ENCODE assay signal across 21 cellular contexts in the genomic region with DNA sequence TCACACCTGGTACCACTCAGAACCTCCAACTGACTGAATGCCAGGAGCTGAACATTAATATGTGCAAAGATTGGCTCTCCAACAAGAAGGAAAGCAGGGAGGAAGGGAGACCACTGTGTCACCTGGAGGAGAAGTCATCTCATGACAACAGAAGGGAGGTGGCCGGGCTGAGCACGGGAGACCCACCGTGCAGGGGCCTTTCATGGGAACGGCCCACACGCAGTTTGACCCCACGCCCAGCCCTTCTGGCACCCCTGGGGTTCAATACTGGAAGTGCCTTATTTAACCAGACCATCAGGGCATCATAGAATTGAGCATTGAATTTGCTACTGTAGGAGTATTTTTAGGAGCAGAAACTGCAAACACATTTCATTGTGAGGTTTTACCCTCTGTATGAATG.
DNase-seq lines count a peak whose midpoint lies in the region; ATAC-seq and TF ChIP-seq lines count a peak whose summit lies in the region.
"Had no signal": no experiment of that assay in that cellular context is flagged by ENCODE, and none has a peak within 500 bp of the region (broad histone marks: within the 10 kb centered on the region; RNA-seq: fewer than 3 reads in every experiment).

No MANE protein-coding gene starts in this region.

- peaks cover 10 to 29% (median 14%) of the 10 kb centered on the region in 9 donors for H3K4me1 ChIP-seq in heart right ventricle
- H3K4me1 ChIP-seq: colonic mucosa had no signal

- peaks cover 0 to 30% (median 0%) of the 10 kb centered on the region in 9 donors for H3K36me3 ChIP-seq in heart right ventricle
- H3K36me3 ChIP-seq: colonic mucosa had no signal

- peaks cover 25% of the 10 kb centered on the region for H3K36me3 Mint-ChIP-seq in activated naive CD8-positive, alpha-beta T cell treated with anti-CD3 and anti-CD28 coated beads, Interleukin-2, amount 50 U/mL, for 24 hours (ENCODE audit: low read depth)
- peaks cover 32% of the 10 kb centered on the region for H3K36me3 Mint-ChIP-seq in activated CD4-positive, alpha-beta T cell treated with anti-CD3 and anti-CD28 coated beads, Interleukin-2, amount 10 ng/mL, durations not matched to agents 24 days and 14 days (ENCODE audit: low read depth)
- H3K36me3 Mint-ChIP-seq: type B pancreatic cell had no signal

- WGBS in heart right ventricle, 2 donors: 93 to 95% methylated on average over 6 of the region's 6 CpGs

- H3K27ac ChIP-seq in heart right ventricle: no peak overlapping the region
- H3K27ac ChIP-seq: BLaER1 treated with 17β-estradiol and CSF1 and Interleukin-3, amounts not matched to agents 10 nM and 100 nM; colonic mucosa; gastroesophageal sphincter had no signal

- no peaks in the 10 kb centered on the region for H3K9me3 ChIP-seq in heart right ventricle
- H3K9me3 ChIP-seq: BLaER1 treated with 17β-estradiol and CSF1 and Interleukin-3, amounts not matched to agents 10 nM and 100 nM; colonic mucosa; gastroesophageal sphincter had no signal

- H3K9me3 Mint-ChIP-seq in activated naive CD8-positive, alpha-beta T cell treated with anti-CD3 and anti-CD28 coated beads, Interleukin-2, amount 50 U/mL, for 24 hours: no peaks in the 10 kb centered on the region
- no peaks in the 10 kb centered on the region for H3K9me3 Mint-ChIP-seq in activated CD4-positive, alpha-beta T cell treated with anti-CD3 and anti-CD28 coated beads, Interleukin-2, amount 10 ng/mL, durations not matched to agents 24 days and 14 days
- H3K9me3 Mint-ChIP-seq: activated T-helper 1 cell treated with anti-CD3 and anti-CD28 coated beads, Interleukin-12 subunit alpha, Interleukin-12 subunit beta, Interleukin-2, Interleukin-4 antibody, amounts not matched to agents 30 ng/mL and 10 ng/mL and 1 ng/mL, durations not matched to agents 14 hours and 24 hours and 36 hours; effector memory CD8-positive, alpha-beta T cell; type B pancreatic cell had no signal

- DNase-seq in cardiac septum (ENCODE audit: low spot score) (peak; percentile 69), heart right ventricle (no peak), posterior vena cava (ENCODE audit: low spot score) (peak; percentile 67), DMS 273 treated with DMSO at 0.1 percent for 48 hours (lab: John Stamatoyannopoulos, UW) (no peak), D341Med (ENCODE audit: low spot score) (no peak)
- DNase-seq in activated naive CD8-positive, alpha-beta T cell treated with anti-CD3 and anti-CD28 coated beads, Interleukin-2, amount 50 U/mL, for 24 hours: no peak
- no peak for DNase-seq in activated CD4-positive, alpha-beta T cell treated with anti-CD3 and anti-CD28 coated beads, Interleukin-2, amount 10 ng/mL, durations not matched to agents 24 days and 14 days
- DNase-seq: activated CD8-positive, alpha-beta memory T cell treated with anti-CD3 and anti-CD28 coated beads for 24 hours; colonic mucosa; effector memory CD8-positive, alpha-beta T cell; KG1; NCI-H1694 treated with DMSO at 0.1 percent for 48 hours; NCI-H748 treated with DMSO at 0.1 percent for 48 hours; OCI-M1; retina; SHP77; stimulated activated CD4-positive, alpha-beta T cell treated with anti-CD3 and anti-CD28 coated beads, Interleukin-4, amount 100 ng/mL, for 4 hours had no signal

- H3K27ac Mint-ChIP-seq in activated naive CD8-positive, alpha-beta T cell treated with anti-CD3 and anti-CD28 coated beads, Interleukin-2, amount 50 U/mL, for 24 hours: peak overlapping the region; percentile 47
- H3K27ac Mint-ChIP-seq in activated CD4-positive, alpha-beta T cell treated with anti-CD3 and anti-CD28 coated beads, Interleukin-2, amount 10 ng/mL, durations not matched to agents 24 days and 14 days: no peak overlapping the region
- H3K27ac Mint-ChIP-seq: activated T-helper 1 cell treated with anti-CD3 and anti-CD28 coated beads, Interleukin-12 subunit alpha, Interleukin-12 subunit beta, Interleukin-2, Interleukin-4 antibody, amounts not matched to agents 30 ng/mL and 10 ng/mL and 1 ng/mL, durations not matched to agents 14 hours and 24 hours and 36 hours; type B pancreatic cell had no signal

- H3K4me3 ChIP-seq in heart right ventricle: no peak overlapping the region
- H3K4me3 ChIP-seq: BLaER1 treated with 17β-estradiol and CSF1 and Interleukin-3, amounts not matched to agents 10 nM and 100 nM; colonic mucosa; gastroesophageal sphincter had no signal

- intact Hi-C loops in cardiac septum (cut with DNase I): loop anchor here (2.0 to 5.0 kb wide), 4 partner anchors 21 to 147 kb away; partner anchors contain the start of gene NFATC1
- intact Hi-C loops in heart right ventricle (cut with DNase I): loop anchor here (1.0 to 5.0 kb wide), 9 partner anchors 21 to 149 kb away; partner anchors contain the start of gene NFATC1 (in 2 of the 10)
- intact Hi-C loops in posterior vena cava (cut with DNase I): loop anchor here (1.0 to 10.0 kb wide), 4 partner anchors 14 to 147 kb away; no protein-coding TSS in a partner anchor
- intact Hi-C loops in activated CD4-positive, alpha-beta T cell treated with anti-CD3 and anti-CD28 coated beads, Interleukin-2, amount 10 ng/mL, durations not matched to agents 24 days and 14 days (cut with micrococcal nuclease): loop anchor here (1.0 kb wide), 1 partner anchor 146 kb away; no protein-coding TSS in a partner anchor

- no peak overlapping the region for H3K4me3 Mint-ChIP-seq in activated naive CD8-positive, alpha-beta T cell treated with anti-CD3 and anti-CD28 coated beads, Interleukin-2, amount 50 U/mL, for 24 hours
- no peak overlapping the region for H3K4me3 Mint-ChIP-seq in activated CD4-positive, alpha-beta T cell treated with anti-CD3 and anti-CD28 coated beads, Interleukin-2, amount 10 ng/mL, durations not matched to agents 24 days and 14 days
- H3K4me3 Mint-ChIP-seq: activated T-helper 1 cell treated with anti-CD3 and anti-CD28 coated beads, Interleukin-12 subunit alpha, Interleukin-12 subunit beta, Interleukin-2, Interleukin-4 antibody, amounts not matched to agents 30 ng/mL and 10 ng/mL and 1 ng/mL, durations not matched to agents 14 hours and 24 hours and 36 hours; effector memory CD8-positive, alpha-beta T cell; type B pancreatic cell had no signal

- ATAC-seq in heart right ventricle: no peak
- no peak for ATAC-seq in activated naive CD8-positive, alpha-beta T cell treated with anti-CD3 and anti-CD28 coated beads, Interleukin-2, amount 50 U/mL, for 24 hours
- ATAC-seq: effector memory CD8-positive, alpha-beta T cell had no signal

- TF ChIP-seq CTCF in heart right ventricle (IDR thresholded peaks at IDR 0.05): no peak

- peaks cover 0 to 13% (median 0%) of the 10 kb centered on the region in 7 donors for H3K27me3 ChIP-seq in heart right ventricle
- H3K27me3 ChIP-seq: colonic mucosa had no signal

- H3K4me1 Mint-ChIP-seq in activated naive CD8-positive, alpha-beta T cell treated with anti-CD3 and anti-CD28 coated beads, Interleukin-2, amount 50 U/mL, for 24 hours: peaks cover 36% of the 10 kb centered on the region
- H3K4me1 Mint-ChIP-seq in activated CD4-positive, alpha-beta T cell treated with anti-CD3 and anti-CD28 coated beads, Interleukin-2, amount 10 ng/mL, durations not matched to agents 24 days and 14 days: peaks cover 27% of the 10 kb centered on the region

- no peaks in the 10 kb centered on the region for H3K27me3 Mint-ChIP-seq in activated naive CD8-positive, alpha-beta T cell treated with anti-CD3 and anti-CD28 coated beads, Interleukin-2, amount 50 U/mL, for 24 hours
- no peaks in the 10 kb centered on the region for H3K27me3 Mint-ChIP-seq in activated CD4-positive, alpha-beta T cell treated with anti-CD3 and anti-CD28 coated beads, Interleukin-2, amount 10 ng/mL, durations not matched to agents 24 days and 14 days

Comparison
In these comparisons a context has a peak if more than half of its experiments do, and no peak if none do; other contexts are left out.
1. DNase-seq: peak in cardiac septum (single experiment) and posterior vena cava (single experiment); none in heart right ventricle (0 of 2), activated naive CD8-positive, alpha-beta T cell treated with anti-CD3 and anti-CD28 coated beads, Interleukin-2, amount 50 U/mL, for 24 hours (single experiment), DMS 273 treated with DMSO at 0.1 percent for 48 hours (single experiment), activated CD4-positive, alpha-beta T cell treated with anti-CD3 and anti-CD28 coated beads, Interleukin-2, amount 10 ng/mL, durations not matched to agents 24 days and 14 days (single experiment) and D341Med (single experiment).